In the genomic region with DNA sequence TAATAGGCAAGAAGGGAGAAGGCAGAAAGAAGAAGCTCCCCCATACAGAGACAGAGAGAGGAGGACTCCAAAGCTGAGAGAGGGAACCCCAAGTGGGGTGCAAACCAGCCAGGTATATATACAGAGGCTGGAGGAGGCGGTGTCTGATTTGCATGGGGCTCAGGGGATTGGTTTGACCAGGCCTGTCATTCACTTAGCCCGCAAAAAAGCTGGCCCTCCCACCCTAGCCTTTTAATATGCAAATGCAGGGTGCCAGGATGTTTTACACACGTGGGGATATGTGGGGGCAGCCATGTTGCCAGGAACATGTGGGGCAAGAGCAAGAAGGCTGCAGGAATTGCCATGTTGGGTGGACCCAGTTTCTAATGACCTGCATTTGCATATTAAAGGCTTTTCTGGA, we compare ENCODE assay signal across 1 cellular context.
A peak's percentile ranks its signal among the peaks of the same experiment; 100 is the strongest.
TF ChIP-seq lines count a peak whose summit lies in the region.

No MANE protein-coding gene starts in this region.

TF ChIP-seq in GM12878, 131 proteins besides CTCF, POLR2A, EP300 and RAD21:
- TF ChIP-seq, protein P1, sequence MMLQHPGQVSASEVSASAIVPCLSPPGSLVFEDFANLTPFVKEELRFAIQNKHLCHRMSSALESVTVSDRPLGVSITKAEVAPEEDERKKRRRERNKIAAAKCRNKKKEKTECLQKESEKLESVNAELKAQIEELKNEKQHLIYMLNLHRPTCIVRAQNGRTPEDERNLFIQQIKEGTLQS (IDR thresholded peaks at IDR 0.05; ENCODE audit: borderline replicate concordance, extremely low read depth, low read depth, low read length): no peak
- no peak for TF ChIP-seq ASH2L (IDR thresholded peaks at IDR 0.05; ENCODE audit: borderline replicate concordance, low read depth)
- no peak for TF ChIP-seq NR2C1 (IDR thresholded peaks at IDR 0.05)
- TF ChIP-seq GATAD2B (conservative IDR thresholded peaks at IDR 0.05; ENCODE audit: low read depth): no peak
- TF ChIP-seq, protein P2, sequence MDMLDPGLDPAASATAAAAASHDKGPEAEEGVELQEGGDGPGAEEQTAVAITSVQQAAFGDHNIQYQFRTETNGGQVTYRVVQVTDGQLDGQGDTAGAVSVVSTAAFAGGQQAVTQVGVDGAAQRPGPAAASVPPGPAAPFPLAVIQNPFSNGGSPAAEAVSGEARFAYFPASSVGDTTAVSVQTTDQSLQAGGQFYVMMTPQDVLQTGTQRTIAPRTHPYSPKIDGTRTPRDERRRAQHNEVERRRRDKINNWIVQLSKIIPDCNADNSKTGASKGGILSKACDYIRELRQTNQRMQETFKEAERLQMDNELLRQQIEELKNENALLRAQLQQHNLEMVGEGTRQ (IDR thresholded peaks at IDR 0.05; ENCODE audit: borderline replicate concordance, low read depth, low read length): no peak
- TF ChIP-seq MEF2A (IDR thresholded peaks at IDR 0.05; ENCODE audit: insufficient read depth, low read depth, low read length): no peak
- TF ChIP-seq FOS (IDR thresholded peaks at IDR 0.05; ENCODE audit: borderline replicate concordance, extremely low read depth, insufficient read length): no peak
- TF ChIP-seq CREM (IDR thresholded peaks at IDR 0.05; ENCODE audit: low read depth): no peak
- no peak for TF ChIP-seq SMAD1 (IDR thresholded peaks at IDR 0.05; ENCODE audit: low read depth, partially characterized antibody)
- TF ChIP-seq ZNF207 (IDR thresholded peaks at IDR 0.05; ENCODE audit: borderline replicate concordance): no peak
- TF ChIP-seq SP1 (IDR thresholded peaks at IDR 0.05; ENCODE audit: low read depth, low read length): no peak
- TF ChIP-seq, protein P3, sequence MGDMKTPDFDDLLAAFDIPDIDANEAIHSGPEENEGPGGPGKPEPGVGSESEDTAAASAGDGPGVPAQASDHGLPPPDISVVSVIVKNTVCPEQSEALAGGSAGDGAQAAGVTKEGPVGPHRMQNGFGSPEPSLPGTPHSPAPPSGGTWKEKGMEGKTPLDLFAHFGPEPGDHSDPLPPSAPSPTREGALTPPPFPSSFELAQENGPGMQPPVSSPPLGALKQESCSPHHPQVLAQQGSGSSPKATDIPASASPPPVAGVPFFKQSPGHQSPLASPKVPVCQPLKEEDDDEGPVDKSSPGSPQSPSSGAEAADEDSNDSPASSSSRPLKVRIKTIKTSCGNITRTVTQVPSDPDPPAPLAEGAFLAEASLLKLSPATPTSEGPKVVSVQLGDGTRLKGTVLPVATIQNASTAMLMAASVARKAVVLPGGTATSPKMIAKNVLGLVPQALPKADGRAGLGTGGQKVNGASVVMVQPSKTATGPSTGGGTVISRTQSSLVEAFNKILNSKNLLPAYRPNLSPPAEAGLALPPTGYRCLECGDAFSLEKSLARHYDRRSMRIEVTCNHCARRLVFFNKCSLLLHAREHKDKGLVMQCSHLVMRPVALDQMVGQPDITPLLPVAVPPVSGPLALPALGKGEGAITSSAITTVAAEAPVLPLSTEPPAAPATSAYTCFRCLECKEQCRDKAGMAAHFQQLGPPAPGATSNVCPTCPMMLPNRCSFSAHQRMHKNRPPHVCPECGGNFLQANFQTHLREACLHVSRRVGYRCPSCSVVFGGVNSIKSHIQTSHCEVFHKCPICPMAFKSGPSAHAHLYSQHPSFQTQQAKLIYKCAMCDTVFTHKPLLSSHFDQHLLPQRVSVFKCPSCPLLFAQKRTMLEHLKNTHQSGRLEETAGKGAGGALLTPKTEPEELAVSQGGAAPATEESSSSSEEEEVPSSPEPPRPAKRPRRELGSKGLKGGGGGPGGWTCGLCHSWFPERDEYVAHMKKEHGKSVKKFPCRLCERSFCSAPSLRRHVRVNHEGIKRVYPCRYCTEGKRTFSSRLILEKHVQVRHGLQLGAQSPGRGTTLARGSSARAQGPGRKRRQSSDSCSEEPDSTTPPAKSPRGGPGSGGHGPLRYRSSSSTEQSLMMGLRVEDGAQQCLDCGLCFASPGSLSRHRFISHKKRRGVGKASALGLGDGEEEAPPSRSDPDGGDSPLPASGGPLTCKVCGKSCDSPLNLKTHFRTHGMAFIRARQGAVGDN (IDR thresholded peaks at IDR 0.05): no peak
- TF ChIP-seq, protein P4, sequence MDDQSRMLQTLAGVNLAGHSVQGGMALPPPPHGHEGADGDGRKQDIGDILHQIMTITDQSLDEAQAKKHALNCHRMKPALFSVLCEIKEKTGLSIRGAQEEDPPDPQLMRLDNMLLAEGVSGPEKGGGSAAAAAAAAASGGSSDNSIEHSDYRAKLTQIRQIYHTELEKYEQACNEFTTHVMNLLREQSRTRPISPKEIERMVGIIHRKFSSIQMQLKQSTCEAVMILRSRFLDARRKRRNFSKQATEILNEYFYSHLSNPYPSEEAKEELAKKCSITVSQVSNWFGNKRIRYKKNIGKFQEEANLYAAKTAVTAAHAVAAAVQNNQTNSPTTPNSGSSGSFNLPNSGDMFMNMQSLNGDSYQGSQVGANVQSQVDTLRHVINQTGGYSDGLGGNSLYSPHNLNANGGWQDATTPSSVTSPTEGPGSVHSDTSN (IDR thresholded peaks at IDR 0.05; ENCODE audit: insufficient replicate concordance, low read depth, low read length): peak; percentile 48
- TF ChIP-seq, protein P5, sequence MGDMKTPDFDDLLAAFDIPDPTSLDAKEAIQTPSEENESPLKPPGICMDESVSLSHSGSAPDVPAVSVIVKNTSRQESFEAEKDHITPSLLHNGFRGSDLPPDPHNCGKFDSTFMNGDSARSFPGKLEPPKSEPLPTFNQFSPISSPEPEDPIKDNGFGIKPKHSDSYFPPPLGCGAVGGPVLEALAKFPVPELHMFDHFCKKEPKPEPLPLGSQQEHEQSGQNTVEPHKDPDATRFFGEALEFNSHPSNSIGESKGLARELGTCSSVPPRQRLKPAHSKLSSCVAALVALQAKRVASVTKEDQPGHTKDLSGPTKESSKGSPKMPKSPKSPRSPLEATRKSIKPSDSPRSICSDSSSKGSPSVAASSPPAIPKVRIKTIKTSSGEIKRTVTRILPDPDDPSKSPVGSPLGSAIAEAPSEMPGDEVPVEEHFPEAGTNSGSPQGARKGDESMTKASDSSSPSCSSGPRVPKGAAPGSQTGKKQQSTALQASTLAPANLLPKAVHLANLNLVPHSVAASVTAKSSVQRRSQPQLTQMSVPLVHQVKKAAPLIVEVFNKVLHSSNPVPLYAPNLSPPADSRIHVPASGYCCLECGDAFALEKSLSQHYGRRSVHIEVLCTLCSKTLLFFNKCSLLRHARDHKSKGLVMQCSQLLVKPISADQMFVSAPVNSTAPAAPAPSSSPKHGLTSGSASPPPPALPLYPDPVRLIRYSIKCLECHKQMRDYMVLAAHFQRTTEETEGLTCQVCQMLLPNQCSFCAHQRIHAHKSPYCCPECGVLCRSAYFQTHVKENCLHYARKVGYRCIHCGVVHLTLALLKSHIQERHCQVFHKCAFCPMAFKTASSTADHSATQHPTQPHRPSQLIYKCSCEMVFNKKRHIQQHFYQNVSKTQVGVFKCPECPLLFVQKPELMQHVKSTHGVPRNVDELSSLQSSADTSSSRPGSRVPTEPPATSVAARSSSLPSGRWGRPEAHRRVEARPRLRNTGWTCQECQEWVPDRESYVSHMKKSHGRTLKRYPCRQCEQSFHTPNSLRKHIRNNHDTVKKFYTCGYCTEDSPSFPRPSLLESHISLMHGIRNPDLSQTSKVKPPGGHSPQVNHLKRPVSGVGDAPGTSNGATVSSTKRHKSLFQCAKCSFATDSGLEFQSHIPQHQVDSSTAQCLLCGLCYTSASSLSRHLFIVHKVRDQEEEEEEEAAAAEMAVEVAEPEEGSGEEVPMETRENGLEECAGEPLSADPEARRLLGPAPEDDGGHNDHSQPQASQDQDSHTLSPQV (IDR thresholded peaks at IDR 0.05): no peak
- TF ChIP-seq YY1 (IDR thresholded peaks at IDR 0.05; ENCODE audit: low read depth, low read length): peak; percentile 83
- no peak for TF ChIP-seq RUNX3 (IDR thresholded peaks at IDR 0.05; ENCODE audit: low read length)
- TF ChIP-seq GABPA (IDR thresholded peaks at IDR 0.05; ENCODE audit: low read depth): no peak
- TF ChIP-seq CREB1 (IDR thresholded peaks at IDR 0.05; ENCODE audit: low read depth): no peak
- TF ChIP-seq EGR1 (IDR thresholded peaks at IDR 0.05; ENCODE audit: borderline replicate concordance in 1 of 2, low read depth in 2 of 2, low read length in 2 of 2): no peak
- TF ChIP-seq EED (IDR thresholded peaks at IDR 0.05; ENCODE audit: low read depth): no peak
- TF ChIP-seq KLF5 (IDR thresholded peaks at IDR 0.05; ENCODE audit: partially characterized antibody): no peak
- TF ChIP-seq ATF7 (IDR thresholded peaks at IDR 0.05; ENCODE audit: low read depth): no peak
- TF ChIP-seq ZNF274 (IDR thresholded peaks at IDR 0.05; ENCODE audit: insufficient read depth, insufficient read length): no peak
- TF ChIP-seq, protein P6, sequence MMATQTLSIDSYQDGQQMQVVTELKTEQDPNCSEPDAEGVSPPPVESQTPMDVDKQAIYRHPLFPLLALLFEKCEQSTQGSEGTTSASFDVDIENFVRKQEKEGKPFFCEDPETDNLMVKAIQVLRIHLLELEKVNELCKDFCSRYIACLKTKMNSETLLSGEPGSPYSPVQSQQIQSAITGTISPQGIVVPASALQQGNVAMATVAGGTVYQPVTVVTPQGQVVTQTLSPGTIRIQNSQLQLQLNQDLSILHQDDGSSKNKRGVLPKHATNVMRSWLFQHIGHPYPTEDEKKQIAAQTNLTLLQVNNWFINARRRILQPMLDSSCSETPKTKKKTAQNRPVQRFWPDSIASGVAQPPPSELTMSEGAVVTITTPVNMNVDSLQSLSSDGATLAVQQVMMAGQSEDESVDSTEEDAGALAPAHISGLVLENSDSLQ (IDR thresholded peaks at IDR 0.05): peak; percentile 85
- TF ChIP-seq NFXL1 (IDR thresholded peaks at IDR 0.05; ENCODE audit: borderline replicate concordance): no peak
- TF ChIP-seq TARDBP (IDR thresholded peaks at IDR 0.05; ENCODE audit: borderline replicate concordance): no peak
- TF ChIP-seq RELA (IDR thresholded peaks at IDR 0.05; ENCODE audit: borderline replicate concordance, partially characterized antibody): no peak
- TF ChIP-seq POU2F2 (IDR thresholded peaks at IDR 0.05; ENCODE audit: borderline replicate concordance, low read depth, low read length): peak; percentile 33; the same call in 1 of the 3 replicates
